Comparison of ENCODE assay signal across 1 cellular context in genomic region chr19:46599716-46600392, GRCh38.
TF ChIP-seq lines count a peak whose summit lies in the region.

No MANE protein-coding gene starts in this region.

TF ChIP-seq in endothelial cell of umbilical vein, 7 proteins besides CTCF, POLR2A, EP300 and RAD21 (continued from another document):
- TF ChIP-seq POLR2AphosphoS5 (IDR thresholded peaks at IDR 0.05; ENCODE audit: insufficient read depth, low read depth, low read length) (no peak), EZH2 (IDR thresholded peaks at IDR 0.05; ENCODE audit: borderline replicate concordance, low read depth, low read length, severe bottlenecking) (no peak)
